Comparison of ENCODE assay signal across 8 cellular contexts in genomic region chr19:13260883-13261653, GRCh38.
DNase-seq lines count a peak whose midpoint lies in the region; ATAC-seq, FAIRE-seq and TF ChIP-seq lines count a peak whose summit lies in the region.

No MANE protein-coding gene starts in this region.

- no peak for TF ChIP-seq RAD21 in A549 (conservative IDR thresholded peaks at IDR 0.05 in 1 of 2, IDR thresholded peaks at IDR 0.05 in 1 of 2)

- peak; percentile 49 to 58 for DNase-seq in A549 (ENCODE audit: low read depth in 1 of 2, low spot score in 1 of 2)
- DNase-seq in UCSD-AML1 (lab: John Stamatoyannopoulos, UW; ENCODE audit: unreplicated experiment) = peak; percentile 23
- DNase-seq in keratinocyte (ENCODE audit: low read depth, low spot score) = peak; percentile 46
- no peak for DNase-seq in H7

- H4K20me1 ChIP-seq in keratinocyte (ENCODE audit: control insufficient read depth, extremely low read depth, insufficient read depth, low read length) = no peaks in the 10 kb centered on the region

- peak overlapping the region; percentile 35 to 54; a peak in 4 of 6 replicates for H3K27ac ChIP-seq in A549
- H3K27ac ChIP-seq in keratinocyte (ENCODE audit: control insufficient read depth, insufficient read depth, low read length) = no peak overlapping the region

- CTCF ChIA-PET in A549 (lab: Yijun Ruan, JAX) = interaction anchor here (0.7 to 1.9 kb wide), 12 partner anchors 11 to 283 kb away, joined by 3 to 7 read pairs (median 4); no protein-coding TSS in a partner anchor

- H3K4me3 ChIP-seq in A549 (no peak overlapping the region), keratinocyte (ENCODE audit: control insufficient read depth in 2 of 3, extremely low read depth in 1 of 3, insufficient read depth in 2 of 3, low read depth in 1 of 3, low read length in 3 of 3) (no peak overlapping the region), H7 (ENCODE audit: insufficient read depth, low read depth, low read length) (no peak overlapping the region)

- TF ChIP-seq CTCF in A549 (IDR thresholded peaks at IDR 0.05) (no peak), keratinocyte (optimal IDR thresholded peaks at IDR 0.05 in 1 of 3, IDR thresholded peaks at IDR 0.05 in 1 of 3, conservative IDR thresholded peaks at IDR 0.05 in 1 of 3; ENCODE audit: extremely low read depth in 1 of 3, insufficient read depth in 2 of 3, low read length in 3 of 3) (no peak)

- ATAC-seq in A549 (peak; percentile 40 to 54; a peak in 2 of 6 replicates), GM18861 (IDR thresholded peaks at IDR 0.05; ENCODE audit: unreplicated experiment) (peak; percentile 80), HG03342 (IDR thresholded peaks at IDR 0.05; ENCODE audit: unreplicated experiment) (peak; percentile 75), HG02571 (IDR thresholded peaks at IDR 0.05; ENCODE audit: unreplicated experiment) (no peak), GM18873 (IDR thresholded peaks at IDR 0.05; ENCODE audit: low FRiP score, unreplicated experiment) (no peak)

- H3K9me3 ChIP-seq in A549 = peaks cover 5% of the 10 kb centered on the region; the same call in 2 of the 3 replicates
- no peaks in the 10 kb centered on the region for H3K9me3 ChIP-seq in keratinocyte (ENCODE audit: control insufficient read depth, low read depth, low read length)

- H3K36me3 ChIP-seq in keratinocyte (ENCODE audit: control insufficient read depth in 2 of 2, extremely low read depth in 1 of 2, insufficient read depth in 2 of 2, low read length in 2 of 2) = no peaks in the 10 kb centered on the region
- H3K36me3 ChIP-seq in H7 (replicated peaks; ENCODE audit: control insufficient read depth, insufficient read depth, low read length) = 0 out of 2 replicates have a peak, but pooled peaks cover 2% of the 10 kb centered on the region

- no peak for TF ChIP-seq EP300 in A549 (IDR thresholded peaks at IDR 0.05)

- no peak overlapping the region for H3K9ac ChIP-seq in keratinocyte (ENCODE audit: control insufficient read depth, extremely low read depth, insufficient read depth, low read length)

- no peak for FAIRE-seq in A549 (lab: Jason Lieb, UNC)
- peak; percentile 84 for FAIRE-seq in keratinocyte (lab: Jason Lieb, UNC)

- no peaks in the 10 kb centered on the region for H3K9me1 ChIP-seq in keratinocyte (ENCODE audit: control insufficient read depth, extremely low read depth, insufficient read depth, low read length)

- H3K79me2 ChIP-seq in keratinocyte (ENCODE audit: control insufficient read depth, insufficient read depth, low read length) = no peaks in the 10 kb centered on the region

- H3K27me3 ChIP-seq in keratinocyte (ENCODE audit: control insufficient read depth, extremely low read depth, insufficient read depth, low read length) = peaks cover 3% of the 10 kb centered on the region
- H3K27me3 ChIP-seq in H7 (ENCODE audit: control insufficient read depth, insufficient read depth, low read length) = no peaks in the 10 kb centered on the region

- dilution Hi-C loops in keratinocyte (cut with MboI; ENCODE audit: extremely low pct_ligation_motif_present, low sequenced_read_pairs) = no loop called here

- POLR2A ChIA-PET in A549 (lab: Yijun Ruan, JAX) = interaction anchor here (1.2 kb wide), 1 partner anchor 97 kb away, joined by 5 read pairs; no protein-coding TSS in a partner anchor

- H2AFZ ChIP-seq in keratinocyte (ENCODE audit: control insufficient read depth, low read length) = no peak overlapping the region

- H3K4me1 ChIP-seq in A549 (peaks cover 13% of the 10 kb centered on the region; the same call in 2 of the 3 replicates), keratinocyte (ENCODE audit: control insufficient read depth, extremely low read depth, insufficient read depth, low read length) (peaks cover 13% of the 10 kb centered on the region)

- H3K4me2 ChIP-seq in A549 (peak overlapping the region; percentile 21; the same call in 2 of the 3 replicates), keratinocyte (ENCODE audit: control insufficient read depth, extremely low read depth, insufficient read depth, low read depth, low read length) (peak overlapping the region; percentile 28)

- no peak for TF ChIP-seq POLR2A in A549 (IDR thresholded peaks at IDR 0.05; ENCODE audit: low read length)

- WGBS in A549 (ENCODE audit: missing lambda C conversion rate) = 54% methylated on average over 9 of the region's 9 CpGs

TF ChIP-seq in A549, 52 proteins besides CTCF, POLR2A, EP300 and RAD21:
- TF ChIP-seq BCL3 (IDR thresholded peaks at IDR 0.05) (no peak), PHF8 (IDR thresholded peaks at IDR 0.05; ENCODE audit: borderline replicate concordance, low read depth) (no peak), REST (IDR thresholded peaks at IDR 0.05) (no peak), FOSL2 (IDR thresholded peaks at IDR 0.05) (no peak), FOSL2 (CRISPR knock-in tag; IDR thresholded peaks at IDR 0.05) (peak; percentile 74), CHD2 (IDR thresholded peaks at IDR 0.05; ENCODE audit: low read length, partially characterized antibody) (no peak), JUN (IDR thresholded peaks at IDR 0.05) (no peak), CBX8 (IDR thresholded peaks at IDR 0.05) (no peak), ESRRA (IDR thresholded peaks at IDR 0.05; ENCODE audit: borderline replicate concordance, low read length) (no peak), GATA3 (IDR thresholded peaks at IDR 0.05; ENCODE audit: borderline replicate concordance) (no peak), NR3C1 (IDR thresholded peaks at IDR 0.05) (no peak), JUNB (IDR thresholded peaks at IDR 0.05) (0 out of 2 replicates have a peak, but pooled peaks have one; percentile 21), CHD4 (IDR thresholded peaks at IDR 0.05; ENCODE audit: borderline replicate concordance) (no peak), USF2 (IDR thresholded peaks at IDR 0.05) (peak; percentile 19; the same call in 1 of the 2 replicates), RNF2 (IDR thresholded peaks at IDR 0.05; ENCODE audit: borderline replicate concordance, low read depth) (no peak), ELK1 (IDR thresholded peaks at IDR 0.05; ENCODE audit: low read depth, low read length) (no peak)

Comparison
In these comparisons a context has a peak if more than half of its experiments do, and no peak if none do; other contexts are left out.
1. ATAC-seq: peak in A549 (2 of 2), GM18861 (single experiment) and HG03342 (single experiment); none in HG02571 (single experiment) and GM18873 (single experiment).